Comparison of ENCODE assay signal across 10 cellular contexts in genomic region chr17:57899822-57900221, GRCh38. TPM values are rescaled to one million over a fixed set of nuclear protein-coding genes. Genes with fewer than 3 reads are reported as not detected.
DNase-seq lines count a peak whose midpoint lies in the region; ATAC-seq and TF ChIP-seq lines count a peak whose summit lies in the region.
"Had no signal": no experiment of that assay in that cellular context is flagged by ENCODE, and none has a peak within 500 bp of the region (broad histone marks: within the 10 kb centered on the region; RNA-seq: fewer than 3 reads in every experiment).

No MANE protein-coding gene starts in this region.

- intact Hi-C loops in Right ventricle myocardium inferior (cut with DNase I) (loop anchor here (2.0 kb wide), 1 partner anchor 41 kb away; no protein-coding TSS in a partner anchor), gastrocnemius medialis (cut with DNase I; ENCODE audit: low total_unique reads) (loop anchor here (1.0 kb wide), 1 partner anchor 12 kb away; no protein-coding TSS in a partner anchor)

- H3K27ac ChIP-seq in Peyer's patch (peak overlapping the region; percentile 17 to 86 (median 70)), gastrocnemius medialis (peak overlapping the region; percentile 94 to 100 (median 98)), SJCRH30 (no peak overlapping the region; the same call in 1 of the 2 replicates)

- peak; percentile 44 for DNase-seq in EH (ENCODE audit: low read depth)
- DNase-seq in Peyer's patch = peak in 2 of 3 donors; percentile 76 to 85
- DNase-seq in Right ventricle myocardium inferior (ENCODE audit: missing footprints) = no peak
- no peak for DNase-seq in gastrocnemius medialis
- DNase-seq in activated CD8-positive, alpha-beta memory T cell treated with anti-CD3 and anti-CD28 coated beads, Interleukin-2, amount 50 U/mL, for 4 hours = no peak
- DNase-seq in NCI-H146 (lab: John Stamatoyannopoulos, UW) = no peak
- DNase-seq in SJCRH30 = no peak
- DNase-seq: stimulated activated naive CD8-positive, alpha-beta T cell treated with anti-CD3 and anti-CD28 coated beads, Interleukin-15, amount 100 ng/mL, for 72 hours had no signal

- H3K27me3 ChIP-seq in Peyer's patch = no peaks in the 10 kb centered on the region
- H3K27me3 ChIP-seq in gastrocnemius medialis = no peaks in the 10 kb centered on the region
- H3K27me3 ChIP-seq in SJCRH30 = no peaks in the 10 kb centered on the region

- H3K9me3 ChIP-seq in Peyer's patch (no peaks in the 10 kb centered on the region), gastrocnemius medialis (no peaks in the 10 kb centered on the region), SJCRH30 (replicated peaks) (no peaks in the 10 kb centered on the region)

- in situ Hi-C loops in gastrocnemius medialis (cut with MboI; ENCODE audit: low sequenced_read_pairs in 4 of 4) = no loop called here

- H3K36me3 ChIP-seq in Peyer's patch (no peaks in the 10 kb centered on the region), gastrocnemius medialis (no peaks in the 10 kb centered on the region), SJCRH30 (no peaks in the 10 kb centered on the region)

- H3K4me3 ChIP-seq in Peyer's patch = no peak overlapping the region
- H3K4me3 ChIP-seq in gastrocnemius medialis = no peak overlapping the region
- H3K4me3 ChIP-seq in SJCRH30 = no peak overlapping the region

- ATAC-seq in Right ventricle myocardium inferior (peak; percentile 10), gastrocnemius medialis (no peak), HG02885 (IDR thresholded peaks at IDR 0.05; ENCODE audit: poor library complexity, unreplicated experiment) (no peak)
- ATAC-seq: natural killer cell treated with Interleukin-12 subunit alpha and Interleukin-12 subunit beta and Interleukin-15 and Interleukin-18, amount 100 ng/mL, for 72 hours; stimulated activated naive CD8-positive, alpha-beta T cell treated with anti-CD3 and anti-CD28 coated beads, Interleukin-15, amount 100 ng/mL, for 72 hours had no signal

- H3K4me1 ChIP-seq in Peyer's patch = peaks cover 17 to 70% (median 25%) of the 10 kb centered on the region in 4 donors
- H3K4me1 ChIP-seq in gastrocnemius medialis = peaks cover 86 to 89% of the 10 kb centered on the region in 2 donors
- H3K4me1 ChIP-seq in SJCRH30 = peaks cover 44% of the 10 kb centered on the region

- no peak for TF ChIP-seq CTCF in Peyer's patch (IDR thresholded peaks at IDR 0.05)
- TF ChIP-seq CTCF in gastrocnemius medialis (IDR thresholded peaks at IDR 0.05 in 4 of 5, conservative IDR thresholded peaks at IDR 0.05 in 1 of 5) = no peak

- TF ChIP-seq POLR2A in Peyer's patch (IDR thresholded peaks at IDR 0.05) (no peak), gastrocnemius medialis (IDR thresholded peaks at IDR 0.05) (no peak)

RNA-seq across cellular contexts. Expression of gene MRPS23, which starts 50.0 kb away (rescaled TPM):
- total RNA-seq in Peyer's patch = 1 to 10 TPM in 3 of 4 donors, under 1 TPM in 1; 0.83 to 7.4 (median 5.2) TPM
- total RNA-seq in Right ventricle myocardium inferior = 86.7 TPM
- 10 to 100 TPM; 24.3 to 47.2 (median 35.5) TPM for total RNA-seq in gastrocnemius medialis
- 28.4 and 36.5 TPM in 2 replicates for total RNA-seq in SJCRH30 (2014; rRNA removed; shearing (Covaris generic))

RNA-seq across cellular contexts. Expression of gene CUEDC1, which starts 55.4 kb away (rescaled TPM):
- total RNA-seq in Peyer's patch (10 to 100 TPM; 10.2 to 45.4 (median 19.2) TPM), Right ventricle myocardium inferior (49.1 TPM), gastrocnemius medialis (10 to 100 TPM; 31.2 to 43.9 (median 34.3) TPM)
- 11.6 and 14.4 TPM in 2 replicates for total RNA-seq in SJCRH30 (2014; rRNA removed; shearing (Covaris generic))

Comparison
In these comparisons a context has a peak if more than half of its experiments do, and no peak if none do; other contexts are left out.
1. DNase-seq: peak in EH (single experiment) and Peyer's patch (2 of 3); none in Right ventricle myocardium inferior (single experiment), gastrocnemius medialis (0 of 2), activated CD8-positive, alpha-beta memory T cell treated with anti-CD3 and anti-CD28 coated beads, Interleukin-2, amount 50 U/mL, for 4 hours (single experiment), NCI-H146 (single experiment) and SJCRH30 (0 of 2).